9 cellular contexts compared by ENCODE assay signal in the genomic region with DNA sequence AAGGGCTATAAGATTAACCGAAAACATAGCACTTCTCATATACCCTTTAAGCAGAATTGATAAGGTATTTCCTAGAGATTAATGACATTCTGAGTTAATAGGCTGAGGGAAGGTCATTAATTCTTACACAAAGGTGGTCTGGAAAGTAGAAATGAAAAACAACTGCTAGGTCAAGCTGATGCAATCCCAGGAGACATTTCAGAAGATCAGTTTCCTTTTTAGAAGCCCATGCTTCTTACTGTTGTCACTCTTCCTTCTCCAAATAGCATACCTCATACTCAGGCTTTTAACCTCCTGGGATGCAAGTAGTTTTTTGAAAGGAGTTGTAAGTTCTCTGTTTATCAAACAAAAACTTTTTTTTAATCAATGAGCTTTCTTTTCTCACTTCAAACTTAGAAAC. TPM values are rescaled to one million over a fixed set of nuclear protein-coding genes. Genes with fewer than 3 reads are reported as not detected.
A peak's percentile ranks its signal among the peaks of the same experiment; 100 is the strongest.
DNase-seq lines count a peak whose midpoint lies in the region; ATAC-seq and TF ChIP-seq lines count a peak whose summit lies in the region.
"Had no signal": no experiment of that assay in that cellular context is flagged by ENCODE, and none has a peak within 500 bp of the region (broad histone marks: within the 10 kb centered on the region; RNA-seq: fewer than 3 reads in every experiment).

No MANE protein-coding gene starts in this region.

- H3K27ac ChIP-seq in VCaP = peak overlapping the region; percentile 62

- H3K27me3 Mint-ChIP-seq in activated T-cell treated with anti-CD3 and anti-CD28 coated beads, Interleukin-2, amount 50 U/mL, for 24 hours = no peaks in the 10 kb centered on the region
- H3K27me3 Mint-ChIP-seq in stimulated activated naive B cell treated with anti-CD40 and anti-IgM and Interleukin-4, amounts not matched to agents 10 μg/mL and 1 μg/mL and 100 μg/mL, for 72 hours = no peaks in the 10 kb centered on the region
- H3K27me3 Mint-ChIP-seq: CD8-positive, alpha-beta memory T cell had no signal

- TF ChIP-seq CTCF in VCaP (conservative IDR thresholded peaks at IDR 0.05) (no peak), lower leg skin (IDR thresholded peaks at IDR 0.05) (no peak)

- no peak overlapping the region for H3K4me3 ChIP-seq in lower leg skin (ENCODE audit: low read depth, poor library complexity, severe bottlenecking)

- ATAC-seq in HG03025 (IDR thresholded peaks at IDR 0.05; ENCODE audit: low FRiP score, unreplicated experiment) = peak; percentile 33
- peak; percentile 54 to 58 for ATAC-seq in stimulated activated naive B cell treated with anti-CD40 and anti-IgM and Interleukin-4, amounts not matched to agents 10 μg/mL and 1 μg/mL and 100 μg/mL, for 72 hours (replicated peaks)
- no peak for ATAC-seq in SK-N-SH treated with all-trans-retinoic acid at 6 μM for 48 hours

- peaks cover 32% of the 10 kb centered on the region for H3K4me1 Mint-ChIP-seq in activated T-cell treated with anti-CD3 and anti-CD28 coated beads, Interleukin-2, amount 50 U/mL, for 24 hours (ENCODE audit: low read depth)
- H3K4me1 Mint-ChIP-seq in stimulated activated naive B cell treated with anti-CD40 and anti-IgM and Interleukin-4, amounts not matched to agents 10 μg/mL and 1 μg/mL and 100 μg/mL, for 72 hours = peaks cover 17 to 38% of the 10 kb centered on the region in 2 donors
- H3K4me1 Mint-ChIP-seq: CD8-positive, alpha-beta memory T cell had no signal

- H3K9me3 Mint-ChIP-seq in activated T-cell treated with anti-CD3 and anti-CD28 coated beads, Interleukin-2, amount 50 U/mL, for 24 hours = peaks cover 2% of the 10 kb centered on the region
- H3K9me3 Mint-ChIP-seq in stimulated activated naive B cell treated with anti-CD40 and anti-IgM and Interleukin-4, amounts not matched to agents 10 μg/mL and 1 μg/mL and 100 μg/mL, for 72 hours = peaks cover 2 to 4% of the 10 kb centered on the region in 2 donors
- H3K9me3 Mint-ChIP-seq: CD8-positive, alpha-beta memory T cell had no signal

- no peak for TF ChIP-seq POLR2A in lower leg skin (IDR thresholded peaks at IDR 0.05)

- WGBS in lower leg skin, 2 donors = 89 to 97% methylated on average over 1 of the region's 1 CpG

- DNase-seq in activated T-cell treated with anti-CD3 and anti-CD28 coated beads, Interleukin-2, amount 50 U/mL, for 24 hours = no peak
- DNase-seq in activated T-cell treated with anti-CD3 and anti-CD28 coated beads for 4 hours (no peak), lower leg skin (ENCODE audit: low spot score in 2 of 2) (no peak)
- DNase-seq in stimulated activated naive B cell treated with anti-CD40 and anti-IgM and Interleukin-4, amounts not matched to agents 10 μg/mL and 1 μg/mL and 100 μg/mL, for 72 hours = no peak
- DNase-seq in activated CD4-positive, alpha-beta T cell treated with anti-CD3 and anti-CD28 coated beads for 4 hours = no peak
- DNase-seq: CD8-positive, alpha-beta memory T cell had no signal

- peaks cover 39% of the 10 kb centered on the region for H3K36me3 Mint-ChIP-seq in activated T-cell treated with anti-CD3 and anti-CD28 coated beads, Interleukin-2, amount 50 U/mL, for 24 hours (ENCODE audit: low read depth)
- H3K36me3 Mint-ChIP-seq in stimulated activated naive B cell treated with anti-CD40 and anti-IgM and Interleukin-4, amounts not matched to agents 10 μg/mL and 1 μg/mL and 100 μg/mL, for 72 hours = peaks cover 12 to 13% of the 10 kb centered on the region in 2 donors

- peak overlapping the region; percentile 90 for H3K27ac Mint-ChIP-seq in activated T-cell treated with anti-CD3 and anti-CD28 coated beads, Interleukin-2, amount 50 U/mL, for 24 hours
- H3K27ac Mint-ChIP-seq in stimulated activated naive B cell treated with anti-CD40 and anti-IgM and Interleukin-4, amounts not matched to agents 10 μg/mL and 1 μg/mL and 100 μg/mL, for 72 hours = peak overlapping the region; percentile 75
- H3K27ac Mint-ChIP-seq: CD8-positive, alpha-beta memory T cell had no signal

- intact Hi-C loops in lower leg skin (cut with DNase I; ENCODE audit: low total_unique reads) = no loop called here

- no peak overlapping the region for H3K4me3 Mint-ChIP-seq in activated T-cell treated with anti-CD3 and anti-CD28 coated beads, Interleukin-2, amount 50 U/mL, for 24 hours
- peak overlapping the region in 1 of 2 donors; percentile 36 for H3K4me3 Mint-ChIP-seq in stimulated activated naive B cell treated with anti-CD40 and anti-IgM and Interleukin-4, amounts not matched to agents 10 μg/mL and 1 μg/mL and 100 μg/mL, for 72 hours
- H3K4me3 Mint-ChIP-seq: CD8-positive, alpha-beta memory T cell had no signal

TF ChIP-seq in SK-N-SH treated with all-trans-retinoic acid at 6 μM for 48 hours, 23 proteins besides CTCF, POLR2A, EP300 and RAD21:
- no peak for TF ChIP-seq ESRRG (CRISPR knock-in tag; IDR thresholded peaks at IDR 0.05)
- TF ChIP-seq RARB (CRISPR knock-in tag; IDR thresholded peaks at IDR 0.05) = no peak
- no peak for TF ChIP-seq TSHZ2 (CRISPR knock-in tag; IDR thresholded peaks at IDR 0.05)

RNA-seq across cellular contexts. Expression of gene FILIP1L, which starts 8.8 kb away (rescaled TPM):
- total RNA-seq in lower leg skin = 10 to 100 TPM; 17.5 to 33.9 (median 22.1) TPM
